ENCODE assay signal across 1 cellular context in the genomic region with DNA sequence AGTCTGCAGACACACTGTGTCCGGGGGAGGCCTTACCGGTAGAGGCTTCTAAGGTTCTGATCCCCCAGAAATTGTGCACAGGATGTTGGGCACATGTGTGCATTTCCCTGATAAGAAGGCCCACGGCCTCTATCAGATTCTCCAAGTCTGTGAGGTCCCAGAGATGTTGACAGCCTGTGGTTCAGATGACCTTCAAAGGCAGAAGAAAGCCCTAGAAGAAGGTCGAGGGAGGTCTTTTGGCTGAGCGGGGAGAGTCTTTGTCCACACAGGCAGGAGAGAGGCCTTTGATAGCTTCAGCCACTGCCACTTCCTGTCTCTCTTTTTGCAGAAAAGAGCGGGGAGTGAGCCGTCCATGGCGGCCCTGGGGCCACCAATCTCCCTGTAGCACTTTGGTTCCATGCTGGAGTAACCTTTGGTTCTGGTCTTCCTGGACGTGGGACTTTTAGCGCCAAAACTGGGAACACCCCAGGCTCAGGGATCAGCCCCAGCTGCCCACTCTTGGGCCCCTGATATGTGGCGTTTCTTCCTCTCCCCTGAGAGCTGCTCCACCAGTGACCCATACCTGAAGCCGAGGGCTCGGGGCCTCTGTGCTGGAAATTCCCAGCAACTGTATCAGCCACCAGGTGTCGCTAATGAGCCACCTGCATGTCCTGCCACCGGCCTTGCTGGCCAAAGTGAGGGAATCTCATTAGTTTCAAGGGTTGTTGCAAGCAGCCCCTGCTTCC.
TF ChIP-seq lines count a peak whose summit lies in the region.

No MANE protein-coding gene starts in this region.

TF ChIP-seq in K562, 482 proteins besides CTCF, POLR2A, EP300 and RAD21 (continued from another document and continues in another):
- TF ChIP-seq CUX1 (CRISPR knock-in tag; IDR thresholded peaks at IDR 0.05) (no peak), TBL1XR1 (IDR thresholded peaks at IDR 0.05; ENCODE audit: low read length in 2 of 2) (peak in 1 of 2 experiments; percentile 85; a peak in 2 of 4 replicates), SRSF3 (IDR thresholded peaks at IDR 0.05; ENCODE audit: insufficient read depth, low read length) (no peak), E2F3 (CRISPR knock-in tag; IDR thresholded peaks at IDR 0.05) (peak; percentile 28; the same call in 1 of the 2 replicates), KLF1 (tag; IDR thresholded peaks at IDR 0.05) (peak; percentile 35; the same call in 1 of the 2 replicates), ZBTB43 (CRISPR knock-in tag; IDR thresholded peaks at IDR 0.05) (no peak), NONO (IDR thresholded peaks at IDR 0.05; ENCODE audit: low read depth in 2 of 2, low read length in 1 of 2) (peak in 1 of 2 experiments; percentile 7; a peak in 1 of 4 replicates), ZNF124 (CRISPR knock-in tag; IDR thresholded peaks at IDR 0.05) (no peak), ETS2 (tag; IDR thresholded peaks at IDR 0.05; ENCODE audit: borderline replicate concordance, poor library complexity, severe bottlenecking) (no peak), ZFPM2 (CRISPR knock-in tag; IDR thresholded peaks at IDR 0.05) (no peak), ATF2 (CRISPR knock-in tag; IDR thresholded peaks at IDR 0.05) (no peak), NR4A1 (CRISPR knock-in tag; IDR thresholded peaks at IDR 0.05) (no peak), NR4A1 (tag; IDR thresholded peaks at IDR 0.05) (0 out of 2 replicates have a peak, but pooled peaks have one; percentile 43), CBFB (CRISPR knock-in tag; IDR thresholded peaks at IDR 0.05) (peak; percentile 40; the same call in 1 of the 2 replicates), KDM4B (IDR thresholded peaks at IDR 0.05; ENCODE audit: borderline replicate concordance in 2 of 2, low read depth in 1 of 2) (no peak; a peak in 1 of 4 replicates), BRF2 (IDR thresholded peaks at IDR 0.05; ENCODE audit: borderline replicate concordance, insufficient read depth, insufficient read length) (no peak), ZNF217 (CRISPR knock-in tag; IDR thresholded peaks at IDR 0.05) (no peak), HOXB6 (CRISPR knock-in tag; IDR thresholded peaks at IDR 0.05; ENCODE audit: borderline replicate concordance) (no peak), KAT2B (IDR thresholded peaks at IDR 0.05; ENCODE audit: low read depth, low read length) (no peak), ZNF263 (CRISPR knock-in tag; IDR thresholded peaks at IDR 0.05; ENCODE audit: borderline replicate concordance) (no peak), NFXL1 (CRISPR knock-in tag; IDR thresholded peaks at IDR 0.05) (0 out of 2 replicates have a peak, but pooled peaks have one; percentile 28), MECOM (CRISPR knock-in tag; IDR thresholded peaks at IDR 0.05) (0 out of 2 replicates have a peak, but pooled peaks have one; percentile 40), ZNF589 (CRISPR knock-in tag; IDR thresholded peaks at IDR 0.05; ENCODE audit: low read depth) (peak; percentile 81), ZKSCAN8 (CRISPR knock-in tag; IDR thresholded peaks at IDR 0.05) (peak; percentile 74; the same call in 1 of the 2 replicates), NR2C2 (CRISPR knock-in tag; IDR thresholded peaks at IDR 0.05) (no peak), NR2C2 (tag; IDR thresholded peaks at IDR 0.05) (peak; percentile 82), SMAD2 (IDR thresholded peaks at IDR 0.05; ENCODE audit: low read depth, low read length) (no peak), TFE3 (CRISPR knock-in tag; IDR thresholded peaks at IDR 0.05) (no peak), RBM15 (IDR thresholded peaks at IDR 0.05; ENCODE audit: insufficient read depth, low read length) (no peak), SRSF9 (IDR thresholded peaks at IDR 0.05; ENCODE audit: borderline replicate concordance, low read depth, low read length) (no peak), PATZ1 (CRISPR knock-in tag; IDR thresholded peaks at IDR 0.05; ENCODE audit: borderline replicate concordance) (no peak), RBM39 (optimal IDR thresholded peaks at IDR 0.05; ENCODE audit: low read depth, low read length) (no peak), ZNF696 (CRISPR knock-in tag; conservative IDR thresholded peaks at IDR 0.05) (no peak), HEY1 (CRISPR knock-in tag; IDR thresholded peaks at IDR 0.05; ENCODE audit: borderline replicate concordance) (no peak), GTF3C2 (IDR thresholded peaks at IDR 0.05; ENCODE audit: borderline replicate concordance, extremely low read depth, insufficient read length) (no peak), GATA2 (CRISPR knock-in tag; IDR thresholded peaks at IDR 0.05) (peak; percentile 77), ZNF41 (CRISPR knock-in tag; conservative IDR thresholded peaks at IDR 0.05) (peak; percentile 44; the same call in 1 of the 2 replicates)
- TF ChIP-seq, protein P1, sequence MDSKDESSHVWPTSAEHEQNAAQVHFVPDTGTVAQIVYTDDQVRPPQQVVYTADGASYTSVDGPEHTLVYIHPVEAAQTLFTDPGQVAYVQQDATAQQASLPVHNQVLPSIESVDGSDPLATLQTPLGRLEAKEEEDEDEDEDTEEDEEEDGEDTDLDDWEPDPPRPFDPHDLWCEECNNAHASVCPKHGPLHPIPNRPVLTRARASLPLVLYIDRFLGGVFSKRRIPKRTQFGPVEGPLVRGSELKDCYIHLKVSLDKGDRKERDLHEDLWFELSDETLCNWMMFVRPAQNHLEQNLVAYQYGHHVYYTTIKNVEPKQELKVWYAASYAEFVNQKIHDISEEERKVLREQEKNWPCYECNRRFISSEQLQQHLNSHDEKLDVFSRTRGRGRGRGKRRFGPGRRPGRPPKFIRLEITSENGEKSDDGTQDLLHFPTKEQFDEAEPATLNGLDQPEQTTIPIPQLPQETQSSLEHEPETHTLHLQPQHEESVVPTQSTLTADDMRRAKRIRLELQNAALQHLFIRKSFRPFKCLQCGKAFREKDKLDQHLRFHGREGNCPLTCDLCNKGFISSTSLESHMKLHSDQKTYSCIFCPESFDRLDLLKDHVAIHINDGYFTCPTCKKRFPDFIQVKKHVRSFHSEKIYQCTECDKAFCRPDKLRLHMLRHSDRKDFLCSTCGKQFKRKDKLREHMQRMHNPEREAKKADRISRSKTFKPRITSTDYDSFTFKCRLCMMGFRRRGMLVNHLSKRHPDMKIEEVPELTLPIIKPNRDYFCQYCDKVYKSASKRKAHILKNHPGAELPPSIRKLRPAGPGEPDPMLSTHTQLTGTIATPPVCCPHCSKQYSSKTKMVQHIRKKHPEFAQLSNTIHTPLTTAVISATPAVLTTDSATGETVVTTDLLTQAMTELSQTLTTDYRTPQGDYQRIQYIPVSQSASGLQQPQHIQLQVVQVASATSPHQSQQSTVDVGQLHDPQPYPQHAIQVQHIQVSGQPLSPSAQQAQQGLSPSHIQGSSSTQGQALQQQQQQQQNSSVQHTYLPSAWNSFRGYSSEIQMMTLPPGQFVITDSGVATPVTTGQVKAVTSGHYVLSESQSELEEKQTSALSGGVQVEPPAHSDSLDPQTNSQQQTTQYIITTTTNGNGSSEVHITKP (IDR thresholded peaks at IDR 0.05; ENCODE audit: partially characterized antibody), result peak; percentile 0
